Comparison of ENCODE assay signal across 1 cellular context in genomic region chr12:27243006-27243405, GRCh38.
TF ChIP-seq lines count a peak whose summit lies in the region.

No MANE protein-coding gene starts in this region.

TF ChIP-seq in HEK293, 187 proteins besides CTCF, POLR2A, EP300 and RAD21 (continued from another document):
- no peak for TF ChIP-seq KLF7 (tag by site-specific recombination; IDR thresholded peaks at IDR 0.05; ENCODE audit: borderline replicate concordance)
- TF ChIP-seq ZNF707 (tag by site-specific recombination; IDR thresholded peaks at IDR 0.05): 0 out of 2 replicates have a peak, but pooled peaks have one; percentile 22
- no peak for TF ChIP-seq RBAK (tag by site-specific recombination; IDR thresholded peaks at IDR 0.05)
- no peak for TF ChIP-seq ZNF521 (tag by site-specific recombination; IDR thresholded peaks at IDR 0.05)
